ENCODE assay signal across 9 cellular contexts in genomic region chr11:33829430-33830141, GRCh38. TPM values are rescaled to one million over a fixed set of nuclear protein-coding genes. Genes with fewer than 3 reads are reported as not detected.
DNase-seq lines count a peak whose midpoint lies in the region; ATAC-seq, FAIRE-seq and TF ChIP-seq lines count a peak whose summit lies in the region.
"Had no signal": no experiment of that assay in that cellular context is flagged by ENCODE, and none has a peak within 500 bp of the region (broad histone marks: within the 10 kb centered on the region; RNA-seq: fewer than 3 reads in every experiment).

No MANE protein-coding gene starts in this region.

- H3K79me2 ChIP-seq in smooth muscle cell (ENCODE audit: low read depth) = no peaks in the 10 kb centered on the region

- TF ChIP-seq CTCF in D721Med (IDR thresholded peaks at IDR 0.05; ENCODE audit: insufficient read depth, missing control alignments) (peak; percentile 96), cardiac fibroblast (IDR thresholded peaks at IDR 0.05; ENCODE audit: low read depth, low read length) (peak; percentile 85), smooth muscle cell (IDR thresholded peaks at IDR 0.05; ENCODE audit: borderline replicate concordance, insufficient read depth, poor library complexity, severe bottlenecking) (peak; percentile 70)

- peaks cover 37% of the 10 kb centered on the region for H3K27me3 ChIP-seq in smooth muscle cell (ENCODE audit: low read depth)

- peak; percentile 75 for ATAC-seq in GM21619 (IDR thresholded peaks at IDR 0.05; ENCODE audit: unreplicated experiment)

- no peak overlapping the region for H3K27ac ChIP-seq in smooth muscle cell (ENCODE audit: low read depth)

- no peaks in the 10 kb centered on the region for H3K4me1 ChIP-seq in smooth muscle cell (ENCODE audit: low read depth)

- H3F3A ChIP-seq in smooth muscle cell (ENCODE audit: low read depth) = no peaks in the 10 kb centered on the region

- peak overlapping the region; percentile 43 to 56 for H3K4me3 ChIP-seq in cardiac fibroblast (replicated peaks in 1 of 2; ENCODE audit: low read depth in 2 of 2, low read length in 2 of 2)
- peak overlapping the region; percentile 53 for H3K4me3 ChIP-seq in smooth muscle cell

- H3K4me2 ChIP-seq in smooth muscle cell = peak overlapping the region; percentile 88

- 22% methylated on average over 10 of the region's 10 CpGs for WGBS in smooth muscle cell (ENCODE audit: low lambda C conversion rate)

- H4K20me1 ChIP-seq in smooth muscle cell (ENCODE audit: low read depth) = no peaks in the 10 kb centered on the region

- no peak for FAIRE-seq in D721Med (lab: Jason Lieb, UNC)
- FAIRE-seq: colon had no signal

- peak overlapping the region; percentile 58 for H2AFZ ChIP-seq in smooth muscle cell (ENCODE audit: low read depth)

- H3K36me3 ChIP-seq in smooth muscle cell (ENCODE audit: low read depth) = no peaks in the 10 kb centered on the region

- no peak overlapping the region for H3K9ac ChIP-seq in smooth muscle cell (ENCODE audit: low read depth)

- no peaks in the 10 kb centered on the region for H3K9me3 ChIP-seq in smooth muscle cell (replicated peaks; ENCODE audit: low read depth)

- DNase-seq in D721Med (ENCODE audit: insufficient read length, low spot score) (peak; percentile 31), NAMALWA (ENCODE audit: low spot score) (peak; percentile 74), UCSD-AML1 (lab: John Stamatoyannopoulos, UW; ENCODE audit: unreplicated experiment) (peak; percentile 48), cardiac fibroblast (ENCODE audit: low read depth in 2 of 2) (peak; percentile 82 to 87), iris pigment epithelial cell (ENCODE audit: low read depth) (peak; percentile 74), smooth muscle cell (lab: John Stamatoyannopoulos, UW; ENCODE audit: unreplicated experiment) (no peak), GF-D8 (lab: John Stamatoyannopoulos, UW) (no peak)

RNA-seq across cellular contexts. Expression of gene FBXO3, which starts 55.3 kb away (rescaled TPM):
- total RNA-seq in smooth muscle cell = 49.3 and 63.6 TPM in 2 replicates
- 28.8 and 38.5 TPM in 2 replicates for polyA plus RNA-seq in smooth muscle cell

Comparison
In these comparisons a context has a peak if more than half of its experiments do, and no peak if none do; other contexts are left out.
1. DNase-seq: peak in D721Med (single experiment), NAMALWA (single experiment), UCSD-AML1 (single experiment), cardiac fibroblast (2 of 2) and iris pigment epithelial cell (single experiment); none in smooth muscle cell (single experiment) and GF-D8 (single experiment).
2. Peak in every context shown above with its lines, with median percentiles within 50 percentile points of each other: CTCF ChIP-seq.